ENCODE assay signal across 1 cellular context in genomic region chr1:198157847-198158765, GRCh38.
A peak's percentile ranks its signal among the peaks of the same experiment; 100 is the strongest.
TF ChIP-seq lines count a peak whose summit lies in the region.

No MANE protein-coding gene starts in this region.

TF ChIP-seq in K562, 482 proteins besides CTCF, POLR2A, EP300 and RAD21 (continued from another document and continues in another):
- TF ChIP-seq TEAD4 (IDR thresholded peaks at IDR 0.05; ENCODE audit: low read length) (peak; percentile 36; the same call in 1 of the 2 replicates), TEAD4 (CRISPR knock-in tag; IDR thresholded peaks at IDR 0.05; ENCODE audit: borderline replicate concordance) (no peak), KAT8 (IDR thresholded peaks at IDR 0.05; ENCODE audit: low read depth) (no peak), BRD9 (IDR thresholded peaks at IDR 0.05; ENCODE audit: low read depth, partially characterized antibody) (peak; percentile 44), MTA1 (IDR thresholded peaks at IDR 0.05; ENCODE audit: borderline replicate concordance) (peak; percentile 74), ZNF511 (CRISPR knock-in tag; IDR thresholded peaks at IDR 0.05) (no peak), RBM14 (IDR thresholded peaks at IDR 0.05; ENCODE audit: borderline replicate concordance, insufficient read depth, low read depth, low read length) (no peak), ZNF76 (CRISPR knock-in tag; IDR thresholded peaks at IDR 0.05; ENCODE audit: borderline replicate concordance) (no peak), CGGBP1 (CRISPR knock-in tag; IDR thresholded peaks at IDR 0.05) (no peak), MCM3 (IDR thresholded peaks at IDR 0.05) (no peak), SMARCC2 (IDR thresholded peaks at IDR 0.05; ENCODE audit: low read depth) (no peak), NELFE (IDR thresholded peaks at IDR 0.05; ENCODE audit: insufficient read depth, insufficient read length) (no peak), NFXL1 (CRISPR knock-in tag; IDR thresholded peaks at IDR 0.05) (no peak), RERE (CRISPR knock-in tag; IDR thresholded peaks at IDR 0.05; ENCODE audit: borderline replicate concordance) (0 out of 2 replicates have a peak, but pooled peaks have one; percentile 67), LARP7 (IDR thresholded peaks at IDR 0.05) (peak; percentile 71; the same call in 1 of the 2 replicates), KDM2B (CRISPR knock-in tag; IDR thresholded peaks at IDR 0.05) (no peak), E4F1 (CRISPR knock-in tag; IDR thresholded peaks at IDR 0.05; ENCODE audit: borderline replicate concordance) (no peak), THRAP3 (IDR thresholded peaks at IDR 0.05; ENCODE audit: borderline replicate concordance) (0 out of 2 replicates have a peak, but pooled peaks have one; percentile 69), BCLAF1 (IDR thresholded peaks at IDR 0.05; ENCODE audit: borderline replicate concordance in 1 of 2, control insufficient read depth in 1 of 2, low read depth in 2 of 2, low read length in 1 of 2) (no peak), NKRF (IDR thresholded peaks at IDR 0.05; ENCODE audit: borderline replicate concordance) (peak; percentile 72; the same call in 1 of the 2 replicates), HLTF (IDR thresholded peaks at IDR 0.05) (0 out of 2 replicates have a peak, but pooled peaks have one; percentile 30), FOXK2 (conservative IDR thresholded peaks at IDR 0.05 in 1 of 2, IDR thresholded peaks at IDR 0.05 in 1 of 2; ENCODE audit: low read depth in 2 of 2) (peak in 1 of 2 experiments; percentile 12; a peak in 2 of 4 replicates), ZFX (CRISPR knock-in tag; IDR thresholded peaks at IDR 0.05) (peak; percentile 69), CCAR2 (IDR thresholded peaks at IDR 0.05; ENCODE audit: low read depth, low read length) (no peak), YY1 (IDR thresholded peaks at IDR 0.05; ENCODE audit: borderline replicate concordance in 1 of 3, control insufficient read depth in 1 of 3, extremely low read depth in 1 of 3, insufficient read depth in 3 of 3, insufficient read length in 1 of 3, insufficient replicate concordance in 2 of 3, low read depth in 1 of 3, low read length in 2 of 3) (peak in 1 of 3 experiments; percentile 51), NCOA4 (IDR thresholded peaks at IDR 0.05; ENCODE audit: partially characterized antibody) (peak; percentile 16), CEBPG (CRISPR knock-in tag; IDR thresholded peaks at IDR 0.05) (peak; percentile 74), CEBPG (tag; conservative IDR thresholded peaks at IDR 0.05 in 1 of 2, IDR thresholded peaks at IDR 0.05 in 1 of 2) (peak; percentile 78 to 97), POLR2G (IDR thresholded peaks at IDR 0.05; ENCODE audit: low read depth, low read length) (no peak), SIRT6 (IDR thresholded peaks at IDR 0.05; ENCODE audit: low read depth, low read length) (no peak), MLLT1 (IDR thresholded peaks at IDR 0.05) (peak; percentile 73 to 75; a peak in 2 of 4 replicates), SMARCE1 (IDR thresholded peaks at IDR 0.05) (peak; percentile 59; the same call in 1 of the 2 replicates), BMI1 (IDR thresholded peaks at IDR 0.05; ENCODE audit: low read length) (no peak), MAFF (IDR thresholded peaks at IDR 0.05; ENCODE audit: low read length) (0 out of 2 replicates have a peak, but pooled peaks have one; percentile 12), TRIM24 (IDR thresholded peaks at IDR 0.05) (no peak), ZBTB2 (IDR thresholded peaks at IDR 0.05) (peak; percentile 46; the same call in 1 of the 2 replicates), CREM (IDR thresholded peaks at IDR 0.05; ENCODE audit: low read depth) (peak; percentile 88), SMARCA5 (IDR thresholded peaks at IDR 0.05) (0 out of 2 replicates have a peak, but pooled peaks have one; percentile 40), LCOR (CRISPR knock-in tag; IDR thresholded peaks at IDR 0.05) (0 out of 2 replicates have a peak, but pooled peaks have one; percentile 56), DNMT1 (IDR thresholded peaks at IDR 0.05) (peak; percentile 94), NR2F6 (CRISPR knock-in tag; IDR thresholded peaks at IDR 0.05) (no peak), DPF2 (IDR thresholded peaks at IDR 0.05) (0 out of 2 replicates have a peak, but pooled peaks have one; percentile 42), ZEB2 (IDR thresholded peaks at IDR 0.05) (0 out of 2 replicates have a peak, but pooled peaks have one; percentile 15), ATF1 (CRISPR knock-in tag; IDR thresholded peaks at IDR 0.05) (no peak), ATF1 (tag; IDR thresholded peaks at IDR 0.05) (0 out of 2 replicates have a peak, but pooled peaks have one; percentile 20), NONO (IDR thresholded peaks at IDR 0.05; ENCODE audit: low read depth in 2 of 2, low read length in 1 of 2) (no peak), ZNF280B (CRISPR knock-in tag; IDR thresholded peaks at IDR 0.05) (no peak)
